In genomic region chr1:230713915-230714764, GRCh38 we compare ENCODE assay signal across 9 cellular contexts. TPM values are rescaled to one million over a fixed set of nuclear protein-coding genes. Genes with fewer than 3 reads are reported as not detected.
A peak's percentile ranks its signal among the peaks of the same experiment; 100 is the strongest.
DNase-seq lines count a peak whose midpoint lies in the region; ATAC-seq and TF ChIP-seq lines count a peak whose summit lies in the region.
"Had no signal": no experiment of that assay in that cellular context is flagged by ENCODE, and none has a peak within 500 bp of the region (broad histone marks: within the 10 kb centered on the region; RNA-seq: fewer than 3 reads in every experiment).

Gene AGT (minus strand): TSS chr1:230714122. CDS start chr1:230710823, 3,299 bp downstream.

- no peaks in the 10 kb centered on the region for H3K9me3 ChIP-seq in cardiac muscle cell (ENCODE audit: low read depth)
- H3K9me3 ChIP-seq in A673 (ENCODE audit: low read depth, low read length, poor library complexity, severe bottlenecking), result no peaks in the 10 kb centered on the region

- no peak for ATAC-seq in GM21528 (IDR thresholded peaks at IDR 0.05; ENCODE audit: low FRiP score, unreplicated experiment)

- POLR2A ChIA-PET in A673 (lab: Charles Lee; ENCODE audit: low non-redundant PET), result no interaction called here

- intact Hi-C loops in A673 (cut with micrococcal nuclease; ENCODE audit: unreplicated experiment), result no loop called here

- H3K36me3 ChIP-seq in cardiac muscle cell (no peaks in the 10 kb centered on the region), A673 (ENCODE audit: insufficient read depth, low read length, poor library complexity, severe bottlenecking) (no peaks in the 10 kb centered on the region)

- TF ChIP-seq CTCF in cardiac muscle cell (IDR thresholded peaks at IDR 0.05; ENCODE audit: low read depth, low read length) (no peak), retinal pigment epithelial cell (conservative IDR thresholded peaks at IDR 0.05; ENCODE audit: low read depth, low read length) (no peak), A673 (conservative IDR thresholded peaks at IDR 0.05; ENCODE audit: low read depth, low read length) (no peak)

- DNase-seq in GM03348 (ENCODE audit: low spot score) (peak; percentile 88), SKM-1 (lab: John Stamatoyannopoulos, UW; ENCODE audit: unreplicated experiment) (peak; percentile 89), cardiac muscle cell (ENCODE audit: low read depth in 1 of 2, low spot score in 1 of 2) (peak; percentile 78 to 80), retinal pigment epithelial cell (ENCODE audit: low read depth) (peak; percentile 33), D341Med (ENCODE audit: low spot score) (no peak), A673 (ENCODE audit: low spot score) (no peak)
- no peak for DNase-seq in activated CD4-positive, alpha-beta T cell treated with anti-CD3 and anti-CD28 coated beads for 1 hour

- peaks cover 17% of the 10 kb centered on the region for H3K4me1 ChIP-seq in cardiac muscle cell (ENCODE audit: low read depth)
- no peaks in the 10 kb centered on the region for H3K4me1 ChIP-seq in A673 (ENCODE audit: insufficient read depth, low read length, poor library complexity, severe bottlenecking)

- peak within 1 kb of the TSS; percentile 70 for H3K27ac ChIP-seq in cardiac muscle cell
- no peak within 1 kb of the TSS for H3K27ac ChIP-seq in A673 (ENCODE audit: low read depth, low read length, poor library complexity, severe bottlenecking)
- H3K27ac ChIP-seq: SK-N-MC had no signal

- CTCF ChIA-PET in A673 (lab: Charles Lee), result no interaction called here

- H3K27me3 ChIP-seq in cardiac muscle cell (no peaks in the 10 kb centered on the region), A673 (replicated peaks; ENCODE audit: insufficient read depth, low read depth, low read length, poor library complexity) (no peaks in the 10 kb centered on the region)

- no peak within 1 kb of the TSS for H3K4me3 ChIP-seq in cardiac muscle cell
- no peak within 1 kb of the TSS for H3K4me3 ChIP-seq in retinal pigment epithelial cell (ENCODE audit: low read length)
- H3K4me3 ChIP-seq in A673 (ENCODE audit: low read depth, low read length, poor library complexity, severe bottlenecking), result no peak within 1 kb of the TSS
- H3K4me3 ChIP-seq: SK-N-MC had no signal

- BruUV-seq in A673 (replicated peaks; lab: Mats Ljungman, UMichigan), result no TSS peak

RNA-seq across cellular contexts. Expression of gene AGT, which starts in this region (rescaled TPM):
- total RNA-seq in cardiac muscle cell (16.3 and 16.6 TPM in 2 replicates), A673 (2021) (0.13 TPM in 1 of 2 replicates, not detected in the other)
- polyA plus RNA-seq in cardiac muscle cell, result 19.5 and 23.8 TPM in 2 replicates

Comparison
In these comparisons a context has a peak if more than half of its experiments do, and no peak if none do; other contexts are left out.
1. RNA of gene AGT (total RNA-seq): 16.3 to 16.6 TPM in cardiac muscle cell; 0.13 TPM in A673; every median in the first group is over 10 times any median in the second.
2. DNase-seq: peak in GM03348 (single experiment), SKM-1 (single experiment), cardiac muscle cell (2 of 2) and retinal pigment epithelial cell (single experiment); none in D341Med (single experiment), activated CD4-positive, alpha-beta T cell treated with anti-CD3 and anti-CD28 coated beads for 1 hour (single experiment) and A673 (single experiment).